Comparison of ENCODE assay signal across 7 cellular contexts in the genomic region with DNA sequence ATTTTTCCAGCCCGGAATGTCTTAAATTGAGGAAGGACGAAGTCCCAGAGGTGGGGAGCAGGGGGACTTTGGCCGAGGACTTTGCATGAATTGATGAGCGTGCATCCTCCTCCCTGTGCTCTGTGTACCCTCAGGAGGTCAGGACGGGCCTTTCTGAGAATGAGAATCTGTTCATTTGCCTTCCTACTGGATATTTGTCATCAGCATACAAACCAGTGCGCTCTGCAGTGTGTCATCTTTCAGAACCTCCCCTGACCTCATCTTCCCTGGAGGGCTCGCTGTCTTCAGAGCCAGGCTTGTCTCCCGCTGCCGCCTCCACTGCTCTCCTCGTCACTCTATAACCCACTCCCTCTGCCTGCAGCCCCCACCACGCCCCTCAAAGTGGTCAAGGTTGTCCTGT. TPM values are rescaled to one million over a fixed set of nuclear protein-coding genes. Genes with fewer than 3 reads are reported as not detected.
DNase-seq lines count a peak whose midpoint lies in the region; ATAC-seq, FAIRE-seq and TF ChIP-seq lines count a peak whose summit lies in the region.
"Not testable (repeated sequence)": the region's sequence is repeated elsewhere in the genome, so short reads cannot be mapped to it uniquely, and the experiment has no call there.
"Had no signal": no experiment of that assay in that cellular context is flagged by ENCODE, and none has a peak within 500 bp of the region (broad histone marks: within the 10 kb centered on the region; RNA-seq: fewer than 3 reads in every experiment).

No MANE protein-coding gene starts in this region.

- H3K36me3 ChIP-seq in DND-41 (ENCODE audit: insufficient read depth, low read length); esophagus muscularis mucosa; HepG2 (replicated peaks in 1 of 2; ENCODE audit: control insufficient read depth in 1 of 2, insufficient read depth in 2 of 2, low read length in 2 of 2); right lobe of liver: not testable (repeated sequence)

- not testable (repeated sequence) for FAIRE-seq in HepG2 (lab: Jason Lieb, UNC)

- intact Hi-C loops in esophagus muscularis mucosa (cut with DNase I); left ventricle myocardium superior (cut with micrococcal nuclease); HepG2 (cut with micrococcal nuclease; ENCODE audit: unreplicated experiment); right lobe of liver (cut with DNase I): not testable (repeated sequence)

- H3K27ac ChIP-seq in DND-41 (ENCODE audit: low read length); esophagus muscularis mucosa (replicated peaks in 1 of 4); HepG2 (ENCODE audit: extremely low read length, insufficient read depth, low read length); right lobe of liver: not testable (repeated sequence)

- not testable (repeated sequence) for H3K9ac ChIP-seq in DND-41 (ENCODE audit: low read depth, low read length); HepG2 (ENCODE audit: insufficient read depth, low read depth, low read length)

- H3K4me1 ChIP-seq in DND-41 (ENCODE audit: insufficient read depth, low read length); esophagus muscularis mucosa; HepG2 (ENCODE audit: insufficient read depth, low read length); right lobe of liver: not testable (repeated sequence)

- ATAC-seq in DND-41 (ENCODE audit: insufficient read depth, low read depth) (0 out of 3 replicates have a peak, but pooled peaks have one; percentile 20), left ventricle myocardium superior (peak; percentile 24), HepG2 (peak; percentile 56; the same call in 2 of the 3 replicates), right lobe of liver (peak; percentile 57 to 78 (median 70))

- not testable (repeated sequence) for H3K79me2 ChIP-seq in DND-41 (ENCODE audit: insufficient read depth, low read length); HepG2 (ENCODE audit: insufficient read depth, low read length)

- H3K27me3 ChIP-seq in DND-41 (ENCODE audit: insufficient read depth, low read length, poor library complexity); esophagus muscularis mucosa; HepG2 (ENCODE audit: control insufficient read depth in 1 of 2, insufficient read depth in 2 of 2, low read length in 2 of 2); right lobe of liver: not testable (repeated sequence)

- not testable (repeated sequence) for H2AFZ ChIP-seq in DND-41 (ENCODE audit: low read depth, low read length); HepG2 (ENCODE audit: low read length)

- not testable (repeated sequence) for BruUV-seq in HepG2 (replicated peaks; lab: Mats Ljungman, UMichigan)

- POLR2A ChIA-PET in HepG2 (lab: Yijun Ruan, JAX), result not testable (repeated sequence)

- H4K20me1 ChIP-seq in DND-41 (ENCODE audit: insufficient read depth, low read length); HepG2 (ENCODE audit: insufficient read depth, low read length): not testable (repeated sequence)

- in situ Hi-C loops in HepG2 (cut with HindIII; ENCODE audit: extremely low pct_ligation_motif_present, low pct_unique_long_range_greater_than_20kb), result not testable (repeated sequence)

- TF ChIP-seq CTCF in DND-41 (IDR thresholded peaks at IDR 0.05; ENCODE audit: borderline replicate concordance, extremely low read depth, low read length, poor library complexity, severe bottlenecking); esophagus muscularis mucosa (IDR thresholded peaks at IDR 0.05); HepG2 (CRISPR knock-in tag; IDR thresholded peaks at IDR 0.05); right lobe of liver (IDR thresholded peaks at IDR 0.05): not testable (repeated sequence)

- TF ChIP-seq POLR2A in esophagus muscularis mucosa (IDR thresholded peaks at IDR 0.05; ENCODE audit: low read depth); HepG2 (IDR thresholded peaks at IDR 0.05; ENCODE audit: insufficient read depth in 1 of 2, low read depth in 2 of 2, low read length in 2 of 2); right lobe of liver (IDR thresholded peaks at IDR 0.05): not testable (repeated sequence)

- H3K4me3 ChIP-seq in DND-41 (ENCODE audit: low read depth in 1 of 2, low read length in 2 of 2); esophagus muscularis mucosa; HepG2 (replicated peaks in 1 of 3; ENCODE audit: insufficient read depth in 1 of 3, low read depth in 2 of 3, low read length in 3 of 3): not testable (repeated sequence)
- peak overlapping the region in 2 of 3 donors; percentile 27 to 46 for H3K4me3 ChIP-seq in right lobe of liver

- CTCF ChIA-PET in HepG2 (lab: Yijun Ruan, JAX; ENCODE audit: low intra/inter-chr PET ratio, low total read pairs), result not testable (repeated sequence)

- not testable (repeated sequence) for DNase-seq in DND-41; HepG2 (ENCODE audit: low spot score)
- peak; percentile 72 for DNase-seq in esophagus muscularis mucosa (ENCODE audit: extremely low spot score)
- DNase-seq in left ventricle myocardium superior, result peak; percentile 15
- peak; percentile 42 for DNase-seq in islet precursor cell
- peak; percentile 30 to 45 (median 31) for DNase-seq in right lobe of liver

- WGBS in esophagus muscularis mucosa, result no CpG with 5 or more reads among the region's 11 CpGs
- 25% methylated on average over 9 of the region's 11 CpGs for WGBS in HepG2 (ENCODE audit: low lambda C conversion rate)
- WGBS in right lobe of liver (ENCODE audit: insufficient coverage, low coverage, low lambda C conversion rate, missing lambda C conversion rate), result 5% methylated on average over 4 of the region's 11 CpGs

- not testable (repeated sequence) for TF ChIP-seq EP300 in esophagus muscularis mucosa (IDR thresholded peaks at IDR 0.05); HepG2 (IDR thresholded peaks at IDR 0.05; ENCODE audit: low read depth in 2 of 2, low read length in 2 of 2); HepG2 (CRISPR knock-in tag; IDR thresholded peaks at IDR 0.05; ENCODE audit: borderline replicate concordance)

- H3K4me2 ChIP-seq in DND-41 (ENCODE audit: insufficient read depth, low read length); HepG2 (ENCODE audit: low read depth, low read length): not testable (repeated sequence)

- not testable (repeated sequence) for H3K9me3 ChIP-seq in DND-41 (ENCODE audit: insufficient read depth, low read length, severe bottlenecking); esophagus muscularis mucosa; HepG2 (ENCODE audit: low read length); right lobe of liver

- TF ChIP-seq RAD21 in HepG2 (CRISPR knock-in tag; IDR thresholded peaks at IDR 0.05), result not testable (repeated sequence)

RNA-seq across cellular contexts. Expression of gene PLGLB2, which starts 2.7 kb away (rescaled TPM):
- total RNA-seq in esophagus muscularis mucosa (1 to 10 TPM in 1 of 4 donors, under 1 TPM in 3; 0.45 to 1.2 (median 0.82) TPM), left ventricle myocardium superior (1.7 TPM), HepG2 (2016; rRNA removed; fragmentation: Illumina TruSeq; extraction: Trizol) (0.07 TPM in 1 of 2 replicates, not detected in the other), right lobe of liver (100 to 1,000 TPM; 293 to 562 (median 422) TPM)
- not detected in 2 replicates for total RNA-seq in HepG2 (2016; cell fraction: cytosol; rRNA removed; fragmentation: Illumina TruSeq; extraction: Trizol; ENCODE audit: low read depth)
- 0.19 TPM in 1 of 2 replicates, not detected in the other for total RNA-seq in HepG2 (2016; cell fraction: insoluble cytoplasmic fraction; rRNA removed; fragmentation: Illumina TruSeq; extraction: Trizol)
- total RNA-seq in HepG2 (2016; cell fraction: membrane; rRNA removed; fragmentation: Illumina TruSeq; extraction: Trizol), result not detected in 2 replicates
- 0.25 TPM in 1 of 2 replicates, not detected in the other for total RNA-seq in HepG2 (2016; cell fraction: nucleus; rRNA removed; fragmentation: Illumina TruSeq; extraction: Trizol)
- polyA plus RNA-seq in HepG2 (2011; rRNA removed), result 0.25 and 0.33 TPM in 2 replicates
- polyA plus RNA-seq in HepG2 (2011; cell fraction: cytosol; rRNA removed), result not detected in 2 replicates
- 0.71 TPM in 1 of 2 replicates, not detected in the other for polyA plus RNA-seq in HepG2 (2011; cell fraction: nucleus; rRNA removed)
- 0.27 TPM in 1 of 2 replicates, not detected in the other for polyA plus RNA-seq in HepG2 (2012)
- not detected in 2 replicates for polyA plus RNA-seq in HepG2 (2016; cell fraction: cytosol; fragmentation: Illumina TruSeq; extraction: Trizol; ENCODE audit: low read depth)
- not detected in 2 replicates for polyA plus RNA-seq in HepG2 (2016; cell fraction: insoluble cytoplasmic fraction; fragmentation: Illumina TruSeq; extraction: Trizol; ENCODE audit: low read depth)
- polyA plus RNA-seq in HepG2 (2016; cell fraction: membrane; fragmentation: Illumina TruSeq; extraction: Trizol; ENCODE audit: low read depth), result not detected in 2 replicates
- 0.48 TPM in 1 of 2 replicates, not detected in the other for polyA plus RNA-seq in HepG2 (2016; cell fraction: nucleus; fragmentation: Illumina TruSeq; extraction: Trizol; ENCODE audit: insufficient read depth, low read depth)
- 1.4 TPM in 1 of 2 replicates, not detected in the other for polyA minus RNA-seq in HepG2 (2011; rRNA and poly(A)+ RNA removed; ENCODE audit: low replicate concordance)
- polyA minus RNA-seq in HepG2 (2011; cell fraction: cytosol; rRNA and poly(A)+ RNA removed), result not detected in 2 replicates
- polyA minus RNA-seq in HepG2 (2011; cell fraction: nucleus; rRNA and poly(A)+ RNA removed), result 3.0 and 3.2 TPM in 2 replicates
- total RNA-seq: G401 had no signal

Comparison
In these comparisons a context has a peak if more than half of its experiments do, and no peak if none do; other contexts are left out.
1. RNA of gene PLGLB2, which starts 2.7 kb away (total RNA-seq): 293 to 562 TPM in right lobe of liver; 1.7 TPM in left ventricle myocardium superior (single experiment), 0.45 to 1.2 TPM in esophagus muscularis mucosa and 0.07 to 0.25 TPM in HepG2; every median in the first group is over 100 times any median in the second.
2. Peak in every context shown above with its lines, with median percentiles within 50 percentile points of each other: ATAC-seq.